19 cellular contexts compared by ENCODE assay signal in the genomic region with DNA sequence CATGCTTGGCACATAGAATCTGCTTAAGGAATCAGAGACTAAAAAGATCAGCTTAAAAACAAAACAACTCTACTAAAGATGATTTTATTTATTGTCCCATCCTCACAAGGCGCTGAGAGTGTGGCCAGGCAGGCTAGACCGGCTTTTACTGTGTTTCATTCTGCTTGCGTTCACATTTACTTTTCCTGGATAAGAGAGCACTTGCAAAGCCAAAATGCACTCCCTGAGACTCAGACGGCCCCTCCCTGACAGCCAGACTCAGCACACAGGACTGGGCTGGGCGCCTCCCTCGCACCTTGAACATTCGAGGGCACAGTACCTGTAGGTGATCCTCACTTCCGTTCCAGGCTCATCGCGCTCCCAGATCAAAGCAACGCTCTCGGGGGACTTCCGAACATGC. TPM values are rescaled to one million over a fixed set of nuclear protein-coding genes. Genes with fewer than 3 reads are reported as not detected.
DNase-seq lines count a peak whose midpoint lies in the region; ATAC-seq and TF ChIP-seq lines count a peak whose summit lies in the region.
"Had no signal": no experiment of that assay in that cellular context is flagged by ENCODE, and none has a peak within 500 bp of the region (broad histone marks: within the 10 kb centered on the region; RNA-seq: fewer than 3 reads in every experiment).

No MANE protein-coding gene starts in this region.

- peak; percentile 67 for ATAC-seq in esophagus mucosa
- no peak for ATAC-seq in gastrocnemius medialis
- ATAC-seq in HG03196 (IDR thresholded peaks at IDR 0.05; ENCODE audit: unreplicated experiment): no peak
- ATAC-seq: activated CD8-positive, alpha-beta memory T cell treated with anti-CD3 and anti-CD28 coated beads, Interleukin-2, amount 10 ng/mL, durations not matched to agents 7 days and 5 days; CD8-positive, alpha-beta T cell; K562; mucosa of descending colon had no signal

- peaks cover 28 to 54% (median 50%) of the 10 kb centered on the region in 3 donors for H3K4me1 Mint-ChIP-seq in IgD-negative memory B cell

- no peak for TF ChIP-seq CTCF in C4-2B (conservative IDR thresholded peaks at IDR 0.05)
- TF ChIP-seq CTCF in gastrocnemius medialis (IDR thresholded peaks at IDR 0.05 in 4 of 5, conservative IDR thresholded peaks at IDR 0.05 in 1 of 5): no peak
- TF ChIP-seq CTCF in esophagus muscularis mucosa (IDR thresholded peaks at IDR 0.05): no peak

- H3K27ac ChIP-seq in C4-2B (peak overlapping the region; percentile 64), gastrocnemius medialis (peak overlapping the region; percentile 92 to 95 (median 95)), esophagus muscularis mucosa (replicated peaks in 1 of 4) (no peak overlapping the region)
- H3K27ac ChIP-seq: epithelial cell of prostate, suprapubic skin had no signal

- H3K9me3 ChIP-seq in gastrocnemius medialis (no peaks in the 10 kb centered on the region), esophagus muscularis mucosa (no peaks in the 10 kb centered on the region)
- H3K9me3 ChIP-seq: mucosa of descending colon, suprapubic skin had no signal

- TF ChIP-seq POLR2A in gastrocnemius medialis (IDR thresholded peaks at IDR 0.05): no peak
- TF ChIP-seq POLR2A in esophagus muscularis mucosa (IDR thresholded peaks at IDR 0.05; ENCODE audit: low read depth): no peak

- H3K4me3 Mint-ChIP-seq in IgD-negative memory B cell: no peak overlapping the region
- H3K4me3 Mint-ChIP-seq: activated CD8-positive, alpha-beta memory T cell treated with anti-CD3 and anti-CD28 coated beads, Interleukin-2, amount 10 ng/mL, durations not matched to agents 7 days and 5 days; CD8-positive, alpha-beta T cell had no signal

- peak overlapping the region in 2 of 3 donors; percentile 50 to 82 for H3K27ac Mint-ChIP-seq in IgD-negative memory B cell
- H3K27ac Mint-ChIP-seq: activated CD8-positive, alpha-beta memory T cell treated with anti-CD3 and anti-CD28 coated beads, Interleukin-2, amount 10 ng/mL, durations not matched to agents 7 days and 5 days; activated T-helper 2 cell treated with anti-CD3 and anti-CD28 coated beads, Interferon-gamma antibody, Interleukin-2, Interleukin-4, amounts not matched to agents 10 μg/mL and 5 μg/mL and 100 μg/mL, durations not matched to agents 14 hours and 24 hours and 36 hours; CD8-positive, alpha-beta T cell had no signal

- H3K36me3 ChIP-seq in gastrocnemius medialis (no peaks in the 10 kb centered on the region), esophagus muscularis mucosa (peaks cover 18 to 39% (median 25%) of the 10 kb centered on the region in 4 donors)

- no peak overlapping the region for H3K4me3 ChIP-seq in gastrocnemius medialis
- no peak overlapping the region for H3K4me3 ChIP-seq in esophagus muscularis mucosa
- H3K4me3 ChIP-seq: K562, mucosa of descending colon, suprapubic skin had no signal

- in situ Hi-C loops in gastrocnemius medialis (cut with MboI; ENCODE audit: low sequenced_read_pairs in 4 of 4): no loop called here

- H3K9me3 Mint-ChIP-seq in IgD-negative memory B cell: no peaks in the 10 kb centered on the region
- H3K9me3 Mint-ChIP-seq: activated T-helper 2 cell treated with anti-CD3 and anti-CD28 coated beads, Interferon-gamma antibody, Interleukin-2, Interleukin-4, amounts not matched to agents 10 μg/mL and 5 μg/mL and 100 μg/mL, durations not matched to agents 14 hours and 24 hours and 36 hours; CD8-positive, alpha-beta T cell had no signal

- DNase-seq in gastrocnemius medialis (peak in 1 of 2 donors; percentile 10), NCI-H526 (lab: John Stamatoyannopoulos, UW) (no peak), esophagus muscularis mucosa (ENCODE audit: extremely low spot score) (no peak)
- DNase-seq: activated CD8-positive, alpha-beta memory T cell treated with anti-CD3 and anti-CD28 coated beads, Interleukin-2, amount 10 ng/mL, durations not matched to agents 7 days and 5 days; CD8-positive, alpha-beta T cell; DMS79; NCI-H1694; NCI-H748 treated with DMSO at 0.1 percent for 48 hours; SHP77 had no signal

- WGBS in esophagus muscularis mucosa: 94% methylated on average over 13 of the region's 13 CpGs

- TF ChIP-seq EP300 in esophagus muscularis mucosa (IDR thresholded peaks at IDR 0.05): no peak

- H3K27me3 ChIP-seq in gastrocnemius medialis: no peaks in the 10 kb centered on the region
- H3K27me3 ChIP-seq in esophagus muscularis mucosa: no peaks in the 10 kb centered on the region
- H3K27me3 ChIP-seq: suprapubic skin had no signal

- H3K36me3 Mint-ChIP-seq in IgD-negative memory B cell: peaks cover 1% of the 10 kb centered on the region

- intact Hi-C loops in gastrocnemius medialis (cut with DNase I; ENCODE audit: low total_unique reads) (no loop called here), esophagus muscularis mucosa (cut with DNase I) (no loop called here)

- H3K4me1 ChIP-seq in gastrocnemius medialis: peaks cover 94 to 100% of the 10 kb centered on the region in 2 donors
- H3K4me1 ChIP-seq in esophagus muscularis mucosa: peaks cover 92 to 98% (median 98%) of the 10 kb centered on the region in 4 donors

- peaks cover 2% of the 10 kb centered on the region for H3K27me3 Mint-ChIP-seq in IgD-negative memory B cell
- H3K27me3 Mint-ChIP-seq: activated CD8-positive, alpha-beta memory T cell treated with anti-CD3 and anti-CD28 coated beads, Interleukin-2, amount 10 ng/mL, durations not matched to agents 7 days and 5 days had no signal

RNA-seq across cellular contexts. Expression of a gene that starts 10.2 kb away (rescaled TPM):
- 59.8 TPM for polyA plus RNA-seq in IgD-negative memory B cell
- total RNA-seq in esophagus mucosa (6.7 TPM), gastrocnemius medialis (10 to 100 TPM; 11.4 to 84.6 (median 11.8) TPM), esophagus muscularis mucosa (100 to 1,000 TPM in 1 of 4 donors, 10 to 100 TPM in 3; 36.6 to 154 (median 65.3) TPM)

RNA-seq across cellular contexts. Expression of a gene that starts 34.2 kb away (rescaled TPM):
- not detected for polyA plus RNA-seq in IgD-negative memory B cell
- total RNA-seq in esophagus mucosa: not detected
- 1 to 10 TPM in 1 of 4 donors, under 1 TPM in 1, not detected in 2; 0.20 to 3.0 TPM for total RNA-seq in gastrocnemius medialis
- total RNA-seq in esophagus muscularis mucosa: under 1 TPM in 1 of 4 donors, not detected in 3; 0.83 TPM
- total RNA-seq: activated CD8-positive, alpha-beta memory T cell treated with anti-CD3 and anti-CD28 coated beads, Interleukin-2, amount 10 ng/mL, durations not matched to agents 7 days and 5 days; activated T-helper 2 cell treated with anti-CD3 and anti-CD28 coated beads, Interferon-gamma antibody, Interleukin-2, Interleukin-4, amounts not matched to agents 10 μg/mL and 5 μg/mL and 100 μg/mL, durations not matched to agents 14 hours and 24 hours and 36 hours; CD8-positive, alpha-beta T cell; dermis microvascular lymphatic vessel endothelial cell; K562; suprapubic skin had no signal
- polyA plus RNA-seq: K562 had no signal

RNA-seq across cellular contexts. Expression of a gene that starts 55.2 kb away (rescaled TPM):
- polyA plus RNA-seq in IgD-negative memory B cell: 42.0 TPM
- total RNA-seq in esophagus mucosa (26.1 TPM), gastrocnemius medialis (100 to 1,000 TPM in 1 of 4 donors, 10 to 100 TPM in 3; 24.2 to 108 (median 29.3) TPM), esophagus muscularis mucosa (10 to 100 TPM; 21.6 to 35.6 (median 32.5) TPM)

Comparison
In these comparisons a context has a peak if more than half of its experiments do, and no peak if none do; other contexts are left out.
1. H3K27ac ChIP-seq: peak in C4-2B (single experiment) and gastrocnemius medialis (4 of 4); none in esophagus muscularis mucosa (0 of 4).